In the genomic region with DNA sequence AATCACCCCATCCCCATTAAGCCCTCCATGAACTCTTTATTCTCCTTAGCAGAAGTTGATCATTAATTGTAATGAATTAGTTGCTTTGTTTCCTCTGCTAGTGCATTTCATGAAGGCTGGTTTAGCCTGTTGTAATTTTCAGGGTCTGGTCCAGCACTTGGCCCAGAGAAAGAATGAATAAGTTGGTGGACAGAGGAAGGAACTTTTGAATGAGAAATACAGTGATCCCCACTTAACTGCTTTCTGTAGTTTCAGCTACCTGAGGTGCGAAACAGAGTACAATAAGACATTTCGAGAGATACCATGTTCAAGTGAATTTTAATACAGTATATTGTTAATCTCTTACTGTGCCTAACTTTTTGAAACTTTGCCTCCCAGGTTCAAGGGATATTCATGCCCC, we compare ENCODE assay signal across 11 cellular contexts. TPM values are rescaled to one million over a fixed set of nuclear protein-coding genes. Genes with fewer than 3 reads are reported as not detected.
A peak's percentile ranks its signal among the peaks of the same experiment; 100 is the strongest.
DNase-seq lines count a peak whose midpoint lies in the region; ATAC-seq, FAIRE-seq and TF ChIP-seq lines count a peak whose summit lies in the region.
"Had no signal": no experiment of that assay in that cellular context is flagged by ENCODE, and none has a peak within 500 bp of the region (broad histone marks: within the 10 kb centered on the region; RNA-seq: fewer than 3 reads in every experiment).

No MANE protein-coding gene starts in this region.

- H3K27ac Mint-ChIP-seq in stimulated activated naive CD8-positive, alpha-beta T cell treated with anti-CD3 and anti-CD28 coated beads, Interleukin-15, Interleukin-2, amounts not matched to agents 100 ng/mL and 50 ng/mL, for 24 hours = peak overlapping the region; percentile 95
- peak overlapping the region; percentile 92 for H3K27ac Mint-ChIP-seq in activated naive CD8-positive, alpha-beta T cell treated with anti-CD3 and anti-CD28 coated beads, Interleukin-2, amount 50 U/mL, for 24 hours

- no peak for DNase-seq in stimulated activated naive CD8-positive, alpha-beta T cell treated with anti-CD3 and anti-CD28 coated beads, Interleukin-15, Interleukin-2, amounts not matched to agents 100 U/mL and 50 U/mL, for 24 hours
- DNase-seq in activated naive CD8-positive, alpha-beta T cell treated with anti-CD3 and anti-CD28 coated beads, Interleukin-2, amount 50 U/mL, for 24 hours = no peak
- DNase-seq in HepG2 (ENCODE audit: low spot score) (peak; percentile 2), upper lobe of right lung (no peak), NCI-H1105 treated with DMSO at 0.1 percent for 48 hours (lab: John Stamatoyannopoulos, UW) (no peak), HEK293T (ENCODE audit: extremely low spot score) (no peak), cardiac septum (ENCODE audit: low spot score) (no peak)
- DNase-seq: DMS79 treated with DMSO at 0.1 percent for 48 hours, NCI-H1092 treated with DMSO at 0.1 percent for 48 hours had no signal

- H3K9ac ChIP-seq in HepG2 (ENCODE audit: insufficient read depth, low read depth, low read length) = no peak overlapping the region

- H3K4me3 Mint-ChIP-seq in stimulated activated naive CD8-positive, alpha-beta T cell treated with anti-CD3 and anti-CD28 coated beads, Interleukin-15, Interleukin-2, amounts not matched to agents 100 ng/mL and 50 ng/mL, for 24 hours = peak overlapping the region; percentile 99
- H3K4me3 Mint-ChIP-seq in activated naive CD8-positive, alpha-beta T cell treated with anti-CD3 and anti-CD28 coated beads, Interleukin-2, amount 50 U/mL, for 24 hours = peak overlapping the region; percentile 90

- peak overlapping the region; percentile 98 for H3K4me2 ChIP-seq in HepG2 (ENCODE audit: low read depth, low read length)

- peak; percentile 34 for FAIRE-seq in HepG2 (lab: Jason Lieb, UNC)
- FAIRE-seq: H1 had no signal

- TF ChIP-seq RAD21 in HepG2 (CRISPR knock-in tag; IDR thresholded peaks at IDR 0.05) = no peak

- H3K36me3 Mint-ChIP-seq in stimulated activated naive CD8-positive, alpha-beta T cell treated with anti-CD3 and anti-CD28 coated beads, Interleukin-15, Interleukin-2, amounts not matched to agents 100 ng/mL and 50 ng/mL, for 24 hours (ENCODE audit: low read depth) = peaks cover 26% of the 10 kb centered on the region
- peaks cover 28% of the 10 kb centered on the region for H3K36me3 Mint-ChIP-seq in activated naive CD8-positive, alpha-beta T cell treated with anti-CD3 and anti-CD28 coated beads, Interleukin-2, amount 50 U/mL, for 24 hours (ENCODE audit: low read depth)

- intact Hi-C loops in HepG2 (cut with micrococcal nuclease; ENCODE audit: unreplicated experiment) = loop anchor here (10.0 kb wide), 1 partner anchor 101 kb away; no protein-coding TSS in a partner anchor
- intact Hi-C loops in upper lobe of right lung (cut with DNase I) = no loop called here
- intact Hi-C loops in cardiac septum (cut with DNase I) = no loop called here

- ATAC-seq in stimulated activated naive CD8-positive, alpha-beta T cell treated with anti-CD3 and anti-CD28 coated beads, Interleukin-15, Interleukin-2, amounts not matched to agents 100 U/mL and 50 U/mL, for 24 hours = no peak
- ATAC-seq in activated naive CD8-positive, alpha-beta T cell treated with anti-CD3 and anti-CD28 coated beads, Interleukin-2, amount 50 U/mL, for 24 hours = no peak
- ATAC-seq in HepG2 = no peak
- no peak for ATAC-seq in upper lobe of right lung

- H3K36me3 ChIP-seq in HepG2 (replicated peaks in 1 of 2; ENCODE audit: control insufficient read depth in 1 of 2, insufficient read depth in 2 of 2, low read length in 2 of 2) (no peaks in the 10 kb centered on the region), upper lobe of right lung (no peaks in the 10 kb centered on the region)

- peak overlapping the region; percentile 98 for H3K27ac ChIP-seq in HepG2 (ENCODE audit: extremely low read length, insufficient read depth, low read length)
- H3K27ac ChIP-seq in upper lobe of right lung = no peak overlapping the region

- H3K27me3 ChIP-seq in HepG2 (ENCODE audit: control insufficient read depth in 1 of 2, insufficient read depth in 2 of 2, low read length in 2 of 2) (no peaks in the 10 kb centered on the region), upper lobe of right lung (no peaks in the 10 kb centered on the region)

- POLR2A ChIA-PET in HepG2 (lab: Yijun Ruan, JAX) = interaction anchor here (1.0 kb wide), 1 partner anchor 951 kb away, joined by 3 read pairs; no protein-coding TSS in a partner anchor
- POLR2A ChIA-PET in HEK293T (lab: Yijun Ruan, JAX) = no interaction called here

- H3K4me3 ChIP-seq in HepG2 (replicated peaks in 1 of 3; ENCODE audit: insufficient read depth in 1 of 3, low read depth in 2 of 3, low read length in 3 of 3) (no peak overlapping the region), upper lobe of right lung (peak overlapping the region; percentile 79)

- 93% methylated on average over 2 of the region's 2 CpGs for WGBS in HepG2 (ENCODE audit: low lambda C conversion rate)

- peaks cover 62% of the 10 kb centered on the region for H3K4me1 Mint-ChIP-seq in stimulated activated naive CD8-positive, alpha-beta T cell treated with anti-CD3 and anti-CD28 coated beads, Interleukin-15, Interleukin-2, amounts not matched to agents 100 ng/mL and 50 ng/mL, for 24 hours (ENCODE audit: low read depth)
- H3K4me1 Mint-ChIP-seq in activated naive CD8-positive, alpha-beta T cell treated with anti-CD3 and anti-CD28 coated beads, Interleukin-2, amount 50 U/mL, for 24 hours = peaks cover 57% of the 10 kb centered on the region

- no peak overlapping the region for H2AFZ ChIP-seq in HepG2 (ENCODE audit: low read length)

- CTCF ChIA-PET in HepG2 (lab: Yijun Ruan, JAX; ENCODE audit: low intra/inter-chr PET ratio, low total read pairs) = no interaction called here
- CTCF ChIA-PET in HEK293T (lab: Yijun Ruan, JAX) = interaction anchor here (0.6 to 1.5 kb wide), 3 partner anchors 20 to 519 kb away, joined by 3 read pairs; no protein-coding TSS in a partner anchor

- H3K9me3 ChIP-seq in HepG2 (ENCODE audit: low read length) = no peaks in the 10 kb centered on the region
- H3K9me3 ChIP-seq in upper lobe of right lung = no peaks in the 10 kb centered on the region

- peaks cover 38% of the 10 kb centered on the region for H3K79me2 ChIP-seq in HepG2 (ENCODE audit: insufficient read depth, low read length)

- TF ChIP-seq CTCF in HepG2 (CRISPR knock-in tag; IDR thresholded peaks at IDR 0.05) (no peak), upper lobe of right lung (IDR thresholded peaks at IDR 0.05) (no peak)

- no peaks in the 10 kb centered on the region for H4K20me1 ChIP-seq in HepG2 (ENCODE audit: insufficient read depth, low read length)

- no peaks in the 10 kb centered on the region for H3K9me3 Mint-ChIP-seq in stimulated activated naive CD8-positive, alpha-beta T cell treated with anti-CD3 and anti-CD28 coated beads, Interleukin-15, Interleukin-2, amounts not matched to agents 100 ng/mL and 50 ng/mL, for 24 hours
- no peaks in the 10 kb centered on the region for H3K9me3 Mint-ChIP-seq in activated naive CD8-positive, alpha-beta T cell treated with anti-CD3 and anti-CD28 coated beads, Interleukin-2, amount 50 U/mL, for 24 hours

- peaks cover 54% of the 10 kb centered on the region for H3K4me1 ChIP-seq in HepG2 (ENCODE audit: insufficient read depth, low read length)
- peaks cover 26% of the 10 kb centered on the region for H3K4me1 ChIP-seq in upper lobe of right lung

- TF ChIP-seq EP300 in HepG2 (IDR thresholded peaks at IDR 0.05; ENCODE audit: low read depth in 2 of 2, low read length in 2 of 2) (no peak), HepG2 (CRISPR knock-in tag; IDR thresholded peaks at IDR 0.05; ENCODE audit: borderline replicate concordance) (no peak)

- BruUV-seq in HepG2 (replicated peaks; lab: Mats Ljungman, UMichigan) = no TSS peak

- H3K27me3 Mint-ChIP-seq in stimulated activated naive CD8-positive, alpha-beta T cell treated with anti-CD3 and anti-CD28 coated beads, Interleukin-15, Interleukin-2, amounts not matched to agents 100 ng/mL and 50 ng/mL, for 24 hours = no peaks in the 10 kb centered on the region
- H3K27me3 Mint-ChIP-seq in activated naive CD8-positive, alpha-beta T cell treated with anti-CD3 and anti-CD28 coated beads, Interleukin-2, amount 50 U/mL, for 24 hours = no peaks in the 10 kb centered on the region

- in situ Hi-C loops in HepG2 (cut with HindIII; ENCODE audit: extremely low pct_ligation_motif_present, low pct_unique_long_range_greater_than_20kb) = loop anchor here (10.0 kb wide), 1 partner anchor 171 kb away; no protein-coding TSS in a partner anchor

- TF ChIP-seq POLR2A in HepG2 (IDR thresholded peaks at IDR 0.05; ENCODE audit: insufficient read depth in 1 of 2, low read depth in 2 of 2, low read length in 2 of 2) = no peak

TF ChIP-seq in HEK293T, 16 proteins besides CTCF, POLR2A, EP300 and RAD21:
- TF ChIP-seq FOXA1 (IDR thresholded peaks at IDR 0.05) (no peak), FOXK2 (IDR thresholded peaks at IDR 0.05) (no peak), NFRKB (IDR thresholded peaks at IDR 0.05) (no peak), ELF4 (IDR thresholded peaks at IDR 0.05) (no peak), HDGF (IDR thresholded peaks at IDR 0.05; ENCODE audit: borderline replicate concordance) (no peak), ARNT (IDR thresholded peaks at IDR 0.05) (no peak)

RNA-seq across cellular contexts. Expression of a gene that starts 1.8 kb away (rescaled TPM):
- total RNA-seq in HepG2 (2016; rRNA removed; fragmentation: Illumina TruSeq; extraction: Trizol) (40.2 and 52.0 TPM in 2 replicates), upper lobe of right lung (116 TPM), cardiac septum (9.8 TPM)
- total RNA-seq in HepG2 (2016; cell fraction: cytosol; rRNA removed; fragmentation: Illumina TruSeq; extraction: Trizol; ENCODE audit: low read depth) = 10.0 and 13.3 TPM in 2 replicates
- total RNA-seq in HepG2 (2016; cell fraction: insoluble cytoplasmic fraction; rRNA removed; fragmentation: Illumina TruSeq; extraction: Trizol) = 35.6 and 52.3 TPM in 2 replicates
- total RNA-seq in HepG2 (2016; cell fraction: membrane; rRNA removed; fragmentation: Illumina TruSeq; extraction: Trizol) = 13.7 and 14.4 TPM in 2 replicates
- total RNA-seq in HepG2 (2016; cell fraction: nucleus; rRNA removed; fragmentation: Illumina TruSeq; extraction: Trizol) = 49.1 and 52.5 TPM in 2 replicates
- 16.9 and 22.3 TPM in 2 replicates for polyA plus RNA-seq in HepG2 (2011; rRNA removed)
- polyA plus RNA-seq in HepG2 (2011; cell fraction: cytosol; rRNA removed) = 6.4 and 12.5 TPM in 2 replicates
- polyA plus RNA-seq in HepG2 (2011; cell fraction: nucleus; rRNA removed) = 4.4 and 7.2 TPM in 2 replicates
- polyA plus RNA-seq in HepG2 (2012) = 16.5 and 24.5 TPM in 2 replicates
- 1.4 and 2.2 TPM in 2 replicates for polyA plus RNA-seq in HepG2 (2016; cell fraction: cytosol; fragmentation: Illumina TruSeq; extraction: Trizol; ENCODE audit: low read depth)
- 22.5 and 25.2 TPM in 2 replicates for polyA plus RNA-seq in HepG2 (2016; cell fraction: insoluble cytoplasmic fraction; fragmentation: Illumina TruSeq; extraction: Trizol; ENCODE audit: low read depth)
- 2.3 and 2.5 TPM in 2 replicates for polyA plus RNA-seq in HepG2 (2016; cell fraction: membrane; fragmentation: Illumina TruSeq; extraction: Trizol; ENCODE audit: low read depth)
- polyA plus RNA-seq in HepG2 (2016; cell fraction: nucleus; fragmentation: Illumina TruSeq; extraction: Trizol; ENCODE audit: insufficient read depth, low read depth) = 31.2 and 32.8 TPM in 2 replicates
- polyA minus RNA-seq in HepG2 (2011; rRNA and poly(A)+ RNA removed; ENCODE audit: low replicate concordance) = 34.1 and 238 TPM in 2 replicates
- 16.4 and 17.9 TPM in 2 replicates for polyA minus RNA-seq in HepG2 (2011; cell fraction: cytosol; rRNA and poly(A)+ RNA removed)
- polyA minus RNA-seq in HepG2 (2011; cell fraction: nucleus; rRNA and poly(A)+ RNA removed) = 8.8 and 12.2 TPM in 2 replicates
